In genomic region chr15:63155486-63155885, GRCh38 we compare ENCODE assay signal across 9 cellular contexts. TPM values are rescaled to one million over a fixed set of nuclear protein-coding genes. Genes with fewer than 3 reads are reported as not detected.
DNase-seq lines count a peak whose midpoint lies in the region; ATAC-seq, FAIRE-seq and TF ChIP-seq lines count a peak whose summit lies in the region.
"Had no signal": no experiment of that assay in that cellular context is flagged by ENCODE, and none has a peak within 500 bp of the region (broad histone marks: within the 10 kb centered on the region; RNA-seq: fewer than 3 reads in every experiment).

No MANE protein-coding gene starts in this region.

- H3K4me2 ChIP-seq in MM.1S (ENCODE audit: low read depth, low read length): peak overlapping the region; percentile 79

- H2AFZ ChIP-seq in MM.1S (ENCODE audit: low read length): no peak overlapping the region

- no peaks in the 10 kb centered on the region for H3K27me3 Mint-ChIP-seq in CD8-positive, alpha-beta T cell (ENCODE audit: low read depth)
- H3K27me3 Mint-ChIP-seq in nephron progenitor cell (ENCODE audit: low read depth, poor library complexity): no peaks in the 10 kb centered on the region

- no peak for ATAC-seq in CD8-positive, alpha-beta T cell
- ATAC-seq in HG03442 (IDR thresholded peaks at IDR 0.05; ENCODE audit: unreplicated experiment) (no peak), GM18870 (IDR thresholded peaks at IDR 0.05; ENCODE audit: unreplicated experiment) (no peak)

- peak overlapping the region; percentile 100 for H3K4me3 Mint-ChIP-seq in CD8-positive, alpha-beta T cell
- H3K4me3 Mint-ChIP-seq in nephron progenitor cell: peak overlapping the region; percentile 98

- intact Hi-C loops in CD8-positive, alpha-beta T cell (cut with DNase I, micrococcal nuclease): loop anchor here in 1 of 2 experiments (5.0 kb wide), 1 partner anchor 1007 kb away; the partner anchor contains the start of gene PPIB

- peaks cover 18% of the 10 kb centered on the region for H3K4me1 ChIP-seq in CD8-positive, alpha-beta T cell (ENCODE audit: insufficient read depth, low read length)
- H3K4me1 ChIP-seq in MM.1S (ENCODE audit: low read length): 0 out of 2 replicates have a peak, but pooled peaks cover 5% of the 10 kb centered on the region

- H4K20me1 ChIP-seq in MM.1S (ENCODE audit: insufficient read depth, low read length): no peaks in the 10 kb centered on the region

- no peak overlapping the region for H3K4me3 ChIP-seq in CD8-positive, alpha-beta T cell (ENCODE audit: low read depth, low read length)
- H3K4me3 ChIP-seq in MM.1S (ENCODE audit: low read length): no peak overlapping the region
- H3K4me3 ChIP-seq in choroid plexus epithelial cell (ENCODE audit: low read depth, low read length): peak overlapping the region; percentile 96

- peaks cover 17% of the 10 kb centered on the region for H3K79me2 ChIP-seq in MM.1S (ENCODE audit: low read length)

- no peak for FAIRE-seq in HTR-8/SVneo (lab: Jason Lieb, UNC)

- no peaks in the 10 kb centered on the region for H3K9me3 ChIP-seq in CD8-positive, alpha-beta T cell (ENCODE audit: low read length)
- H3K9me3 ChIP-seq in MM.1S (replicated peaks; ENCODE audit: insufficient read depth, low read length): no peaks in the 10 kb centered on the region

- H3K27ac ChIP-seq in CD8-positive, alpha-beta T cell (ENCODE audit: low read depth, low read length): no peak overlapping the region
- H3K27ac ChIP-seq in MM.1S (ENCODE audit: low read length): no peak overlapping the region

- H3K27ac Mint-ChIP-seq in CD8-positive, alpha-beta T cell: no peak overlapping the region
- H3K27ac Mint-ChIP-seq in nephron progenitor cell: peak overlapping the region; percentile 36

- peaks cover 28% of the 10 kb centered on the region for H3K4me1 Mint-ChIP-seq in CD8-positive, alpha-beta T cell (ENCODE audit: low read depth)
- peaks cover 20% of the 10 kb centered on the region for H3K4me1 Mint-ChIP-seq in nephron progenitor cell

- H3F3A ChIP-seq in MM.1S (ENCODE audit: insufficient read depth, low read length): peaks cover 20% of the 10 kb centered on the region

- H3K36me3 ChIP-seq in CD8-positive, alpha-beta T cell (ENCODE audit: insufficient read depth, low read length): no peaks in the 10 kb centered on the region
- H3K36me3 ChIP-seq in MM.1S (replicated peaks; ENCODE audit: insufficient read depth, low read length): peaks cover 3% of the 10 kb centered on the region; the same call in 1 of the 2 replicates

- POLR2A ChIA-PET in CD8-positive, alpha-beta T cell (lab: Charles Lee): no interaction called here

- TF ChIP-seq CTCF in CD8-positive, alpha-beta T cell (IDR thresholded peaks at IDR 0.05): no peak
- TF ChIP-seq CTCF in MM.1S (IDR thresholded peaks at IDR 0.05; ENCODE audit: low read length) (no peak), choroid plexus epithelial cell (conservative IDR thresholded peaks at IDR 0.05; ENCODE audit: low read depth, low read length) (no peak), nephron progenitor cell (IDR thresholded peaks at IDR 0.05) (no peak)

- DNase-seq in CD8-positive, alpha-beta T cell: no peak
- DNase-seq in MM.1S: no peak
- DNase-seq in choroid plexus epithelial cell (ENCODE audit: low read depth): no peak
- no peak for DNase-seq in nephron progenitor cell
- DNase-seq in HTR-8/SVneo (ENCODE audit: insufficient read length, low spot score): no peak
- no peak for DNase-seq in T1000 (lab: John Stamatoyannopoulos, UW)
- DNase-seq: stimulated activated CD4-positive, alpha-beta T cell treated with anti-CD3 and anti-CD28 coated beads, Interleukin-4, amount 100 ng/mL, for 4 hours had no signal

- no peaks in the 10 kb centered on the region for H3K9me2 ChIP-seq in MM.1S (replicated peaks; ENCODE audit: insufficient read depth, low read length)

- peaks cover 36% of the 10 kb centered on the region for H3K36me3 Mint-ChIP-seq in CD8-positive, alpha-beta T cell
- peaks cover 41% of the 10 kb centered on the region for H3K36me3 Mint-ChIP-seq in nephron progenitor cell (ENCODE audit: low read depth)

- no peaks in the 10 kb centered on the region for H3K27me3 ChIP-seq in CD8-positive, alpha-beta T cell (ENCODE audit: insufficient read depth, low read length)
- H3K27me3 ChIP-seq in MM.1S (replicated peaks; ENCODE audit: insufficient read depth, low read length): no peaks in the 10 kb centered on the region

- H3K9me3 Mint-ChIP-seq in CD8-positive, alpha-beta T cell: no peaks in the 10 kb centered on the region
- no peaks in the 10 kb centered on the region for H3K9me3 Mint-ChIP-seq in nephron progenitor cell

- CTCF ChIA-PET in CD8-positive, alpha-beta T cell (lab: Charles Lee): no interaction called here

- peak overlapping the region; percentile 80; the same call in 1 of the 2 replicates for H3K9ac ChIP-seq in MM.1S (ENCODE audit: low read length)

RNA-seq across cellular contexts. Expression of gene RPS27L, which starts 1.8 kb away (rescaled TPM):
- total RNA-seq in CD8-positive, alpha-beta T cell: 10 to 100 TPM; 40.3 to 45.9 TPM

RNA-seq across cellular contexts. Expression of gene LACTB, which starts 33.8 kb away (rescaled TPM):
- total RNA-seq in CD8-positive, alpha-beta T cell: 1 to 10 TPM; 8.8 to 9.6 TPM

RNA-seq across cellular contexts. Expression of gene RAB8B, which starts 33.9 kb away (rescaled TPM):
- total RNA-seq in CD8-positive, alpha-beta T cell: 100 to 1,000 TPM; 145 to 146 TPM
